In the genomic region with DNA sequence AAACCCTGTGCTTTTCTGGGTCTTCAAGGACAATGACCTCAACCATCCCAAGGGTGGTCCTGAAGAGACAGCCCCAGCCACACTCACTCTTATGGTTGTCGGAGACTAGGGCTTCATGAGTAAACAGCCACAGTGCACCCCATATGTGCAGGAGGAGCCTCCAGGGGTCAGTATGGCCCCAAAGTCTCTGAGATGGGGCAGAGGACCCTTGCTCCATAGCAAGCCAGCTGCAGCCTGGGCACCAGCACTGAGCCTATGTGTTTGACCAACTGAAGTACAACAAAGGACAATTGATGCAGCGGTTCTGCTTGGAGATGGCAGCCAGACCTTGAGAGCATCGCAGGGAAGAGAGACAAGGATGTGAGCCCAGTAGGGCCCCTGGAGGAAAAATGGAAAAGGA, we compare ENCODE assay signal across 3 cellular contexts.
TF ChIP-seq lines count a peak whose summit lies in the region.

No MANE protein-coding gene starts in this region.

TF ChIP-seq in SK-N-SH, 30 proteins besides CTCF, POLR2A, EP300 and RAD21:
- no peak for TF ChIP-seq TAF1 (IDR thresholded peaks at IDR 0.05; ENCODE audit: borderline replicate concordance, low read depth, low read length)
- TF ChIP-seq, protein P1, sequence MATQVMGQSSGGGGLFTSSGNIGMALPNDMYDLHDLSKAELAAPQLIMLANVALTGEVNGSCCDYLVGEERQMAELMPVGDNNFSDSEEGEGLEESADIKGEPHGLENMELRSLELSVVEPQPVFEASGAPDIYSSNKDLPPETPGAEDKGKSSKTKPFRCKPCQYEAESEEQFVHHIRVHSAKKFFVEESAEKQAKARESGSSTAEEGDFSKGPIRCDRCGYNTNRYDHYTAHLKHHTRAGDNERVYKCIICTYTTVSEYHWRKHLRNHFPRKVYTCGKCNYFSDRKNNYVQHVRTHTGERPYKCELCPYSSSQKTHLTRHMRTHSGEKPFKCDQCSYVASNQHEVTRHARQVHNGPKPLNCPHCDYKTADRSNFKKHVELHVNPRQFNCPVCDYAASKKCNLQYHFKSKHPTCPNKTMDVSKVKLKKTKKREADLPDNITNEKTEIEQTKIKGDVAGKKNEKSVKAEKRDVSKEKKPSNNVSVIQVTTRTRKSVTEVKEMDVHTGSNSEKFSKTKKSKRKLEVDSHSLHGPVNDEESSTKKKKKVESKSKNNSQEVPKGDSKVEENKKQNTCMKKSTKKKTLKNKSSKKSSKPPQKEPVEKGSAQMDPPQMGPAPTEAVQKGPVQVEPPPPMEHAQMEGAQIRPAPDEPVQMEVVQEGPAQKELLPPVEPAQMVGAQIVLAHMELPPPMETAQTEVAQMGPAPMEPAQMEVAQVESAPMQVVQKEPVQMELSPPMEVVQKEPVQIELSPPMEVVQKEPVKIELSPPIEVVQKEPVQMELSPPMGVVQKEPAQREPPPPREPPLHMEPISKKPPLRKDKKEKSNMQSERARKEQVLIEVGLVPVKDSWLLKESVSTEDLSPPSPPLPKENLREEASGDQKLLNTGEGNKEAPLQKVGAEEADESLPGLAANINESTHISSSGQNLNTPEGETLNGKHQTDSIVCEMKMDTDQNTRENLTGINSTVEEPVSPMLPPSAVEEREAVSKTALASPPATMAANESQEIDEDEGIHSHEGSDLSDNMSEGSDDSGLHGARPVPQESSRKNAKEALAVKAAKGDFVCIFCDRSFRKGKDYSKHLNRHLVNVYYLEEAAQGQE (IDR thresholded peaks at IDR 0.05; ENCODE audit: low read depth, low read length): no peak
- no peak for TF ChIP-seq GABPA (IDR thresholded peaks at IDR 0.05; ENCODE audit: low read depth)
- TF ChIP-seq FOXJ3 (CRISPR knock-in tag; IDR thresholded peaks at IDR 0.05): no peak
- no peak for TF ChIP-seq JUND (IDR thresholded peaks at IDR 0.05)
- no peak for TF ChIP-seq NFIC (IDR thresholded peaks at IDR 0.05; ENCODE audit: borderline replicate concordance)
- TF ChIP-seq SIN3A (IDR thresholded peaks at IDR 0.05; ENCODE audit: borderline replicate concordance, low read depth, low read length): no peak

TF ChIP-seq in SK-N-SH treated with all-trans-retinoic acid at 6 μM for 48 hours, 23 proteins besides CTCF, POLR2A, EP300 and RAD21:
- TF ChIP-seq ZNF565 (CRISPR knock-in tag; conservative IDR thresholded peaks at IDR 0.05; ENCODE audit: low read depth) (no peak), GLIS3 (CRISPR knock-in tag; IDR thresholded peaks at IDR 0.05) (no peak), SNAI2 (CRISPR knock-in tag; IDR thresholded peaks at IDR 0.05) (no peak), ISL1 (CRISPR knock-in tag; IDR thresholded peaks at IDR 0.05) (no peak)
- TF ChIP-seq, protein P2, sequence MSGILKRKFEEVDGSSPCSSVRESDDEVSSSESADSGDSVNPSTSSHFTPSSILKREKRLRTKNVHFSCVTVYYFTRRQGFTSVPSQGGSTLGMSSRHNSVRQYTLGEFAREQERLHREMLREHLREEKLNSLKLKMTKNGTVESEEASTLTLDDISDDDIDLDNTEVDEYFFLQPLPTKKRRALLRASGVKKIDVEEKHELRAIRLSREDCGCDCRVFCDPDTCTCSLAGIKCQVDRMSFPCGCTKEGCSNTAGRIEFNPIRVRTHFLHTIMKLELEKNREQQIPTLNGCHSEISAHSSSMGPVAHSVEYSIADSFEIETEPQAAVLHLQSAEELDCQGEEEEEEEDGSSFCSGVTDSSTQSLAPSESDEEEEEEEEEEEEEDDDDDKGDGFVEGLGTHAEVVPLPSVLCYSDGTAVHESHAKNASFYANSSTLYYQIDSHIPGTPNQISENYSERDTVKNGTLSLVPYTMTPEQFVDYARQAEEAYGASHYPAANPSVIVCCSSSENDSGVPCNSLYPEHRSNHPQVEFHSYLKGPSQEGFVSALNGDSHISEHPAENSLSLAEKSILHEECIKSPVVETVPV (CRISPR knock-in tag; IDR thresholded peaks at IDR 0.05): no peak

TF ChIP-seq in H1, 55 proteins besides CTCF, POLR2A, EP300 and RAD21 (continued from another document):
- TF ChIP-seq, protein P3, sequence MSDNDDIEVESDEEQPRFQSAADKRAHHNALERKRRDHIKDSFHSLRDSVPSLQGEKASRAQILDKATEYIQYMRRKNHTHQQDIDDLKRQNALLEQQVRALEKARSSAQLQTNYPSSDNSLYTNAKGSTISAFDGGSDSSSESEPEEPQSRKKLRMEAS (IDR thresholded peaks at IDR 0.05): no peak
- TF ChIP-seq YY1 (IDR thresholded peaks at IDR 0.05; ENCODE audit: low read depth, low read length) (no peak), CHD2 (IDR thresholded peaks at IDR 0.05; ENCODE audit: low read length) (no peak), POU5F1 (IDR thresholded peaks at IDR 0.05; ENCODE audit: low read depth, low read length) (no peak), HDAC2 (IDR thresholded peaks at IDR 0.05; ENCODE audit: borderline replicate concordance in 1 of 2, low read depth in 2 of 2, low read length in 2 of 2) (no peak)
- TF ChIP-seq, protein P4, sequence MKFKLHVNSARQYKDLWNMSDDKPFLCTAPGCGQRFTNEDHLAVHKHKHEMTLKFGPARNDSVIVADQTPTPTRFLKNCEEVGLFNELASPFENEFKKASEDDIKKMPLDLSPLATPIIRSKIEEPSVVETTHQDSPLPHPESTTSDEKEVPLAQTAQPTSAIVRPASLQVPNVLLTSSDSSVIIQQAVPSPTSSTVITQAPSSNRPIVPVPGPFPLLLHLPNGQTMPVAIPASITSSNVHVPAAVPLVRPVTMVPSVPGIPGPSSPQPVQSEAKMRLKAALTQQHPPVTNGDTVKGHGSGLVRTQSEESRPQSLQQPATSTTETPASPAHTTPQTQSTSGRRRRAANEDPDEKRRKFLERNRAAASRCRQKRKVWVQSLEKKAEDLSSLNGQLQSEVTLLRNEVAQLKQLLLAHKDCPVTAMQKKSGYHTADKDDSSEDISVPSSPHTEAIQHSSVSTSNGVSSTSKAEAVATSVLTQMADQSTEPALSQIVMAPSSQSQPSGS (IDR thresholded peaks at IDR 0.05; ENCODE audit: low read length): no peak
